15 cellular contexts compared by ENCODE assay signal in the genomic region with DNA sequence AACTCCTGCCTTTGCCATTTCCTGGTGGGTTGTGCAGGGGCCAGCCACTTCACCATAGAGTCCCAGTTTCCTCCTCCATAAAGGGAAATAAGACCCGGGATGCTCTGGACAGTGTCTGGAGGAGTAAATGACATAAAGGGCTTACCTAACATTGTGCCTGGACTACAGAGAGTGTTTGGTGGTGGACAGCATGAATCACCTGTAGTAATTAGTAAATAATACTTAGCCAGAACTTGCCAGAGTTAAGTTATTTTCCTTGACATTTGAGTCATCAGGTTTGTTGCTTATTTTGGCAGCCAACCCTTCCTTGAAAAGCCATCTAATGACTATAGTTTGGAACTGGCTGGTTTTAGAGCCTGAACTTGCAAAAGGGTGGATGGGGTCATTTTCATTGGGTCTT.
DNase-seq lines count a peak whose midpoint lies in the region; ATAC-seq, FAIRE-seq and TF ChIP-seq lines count a peak whose summit lies in the region.
"Had no signal": no experiment of that assay in that cellular context is flagged by ENCODE, and none has a peak within 500 bp of the region (broad histone marks: within the 10 kb centered on the region; RNA-seq: fewer than 3 reads in every experiment).

No MANE protein-coding gene starts in this region.

- H3K4me3 Mint-ChIP-seq in astrocyte (ENCODE audit: unreplicated experiment) = no peak overlapping the region
- H3K4me3 Mint-ChIP-seq: naive thymus-derived CD4-positive, alpha-beta T cell had no signal

- H3K4me1 Mint-ChIP-seq in astrocyte (ENCODE audit: low read depth, unreplicated experiment) = peaks cover 25% of the 10 kb centered on the region

- 27 to 86% (median 84%) methylated on average over 1 of the region's 1 CpG for WGBS in stomach, 5 donors

- H3K9me3 ChIP-seq in astrocyte (ENCODE audit: insufficient read depth, low read depth, low read length) = no peaks in the 10 kb centered on the region
- H3K9me3 ChIP-seq in right atrium auricular region = no peaks in the 10 kb centered on the region
- no peaks in the 10 kb centered on the region for H3K9me3 ChIP-seq in stomach
- H3K9me3 ChIP-seq: Caco-2 had no signal

- peak; percentile 76 for FAIRE-seq in astrocyte (lab: Jason Lieb, UNC)

- DNase-seq in HCEC 1CT = peak; percentile 82
- DNase-seq in astrocyte (ENCODE audit: low read depth) = peak; percentile 90
- DNase-seq in right atrium auricular region (ENCODE audit: low spot score) = no peak
- DNase-seq in stomach = no peak
- no peak for DNase-seq in NK-92 treated with Interleukin-12 subunit alpha and Interleukin-12 subunit beta, amount 100 ng/mL, for 24 hours (lab: John Stamatoyannopoulos, UW)
- no peak for DNase-seq in NCI-H2227 treated with DMSO at 0.1 percent for 48 hours (lab: John Stamatoyannopoulos, UW)
- DNase-seq: activated naive CD4-positive, alpha-beta T cell treated with anti-CD3 and anti-CD28 coated beads, Interleukin-2, amount 50 U/mL, for 16 hours; Caco-2; effector CD4-positive, alpha-beta T cell; naive thymus-derived CD4-positive, alpha-beta T cell; NCI-H1930; OCI-M1; stimulated activated CD4-positive, alpha-beta T cell treated with anti-CD3 and anti-CD28 coated beads, Interleukin-15, amount 100 ng/mL, for 24 hours had no signal

- TF ChIP-seq CTCF in astrocyte (IDR thresholded peaks at IDR 0.05; ENCODE audit: insufficient read depth, low read depth, low read length) (no peak), right atrium auricular region (IDR thresholded peaks at IDR 0.05) (no peak), stomach (IDR thresholded peaks at IDR 0.05) (no peak)

- peak overlapping the region; percentile 57 for H3K4me2 ChIP-seq in astrocyte (ENCODE audit: low read length)

- no peak for TF ChIP-seq EP300 in stomach (IDR thresholded peaks at IDR 0.05)

- H3K27ac ChIP-seq in astrocyte (ENCODE audit: low read depth, low read length) (peak overlapping the region; percentile 83), right atrium auricular region (peak overlapping the region; percentile 75 to 92), stomach (peak overlapping the region in 4 of 5 donors; percentile 28 to 86 (median 52))

- H3K27me3 Mint-ChIP-seq in astrocyte (ENCODE audit: low read depth, unreplicated experiment) = peaks cover 14% of the 10 kb centered on the region

- no peaks in the 10 kb centered on the region for H3K79me2 ChIP-seq in astrocyte (ENCODE audit: insufficient read depth, low read length)

- H2AFZ ChIP-seq in astrocyte (ENCODE audit: low read depth, low read length) = no peak overlapping the region

- H3K36me3 Mint-ChIP-seq in astrocyte (ENCODE audit: low read depth, unreplicated experiment) = no peaks in the 10 kb centered on the region
- H3K36me3 Mint-ChIP-seq: naive thymus-derived CD4-positive, alpha-beta T cell had no signal

- H3K27me3 ChIP-seq in astrocyte (ENCODE audit: insufficient read depth, low read length) (peaks cover 17% of the 10 kb centered on the region), right atrium auricular region (no peaks in the 10 kb centered on the region), stomach (peaks cover 0 to 4% (median 0%) of the 10 kb centered on the region in 3 donors)

- H3K4me3 ChIP-seq in astrocyte (ENCODE audit: insufficient read depth, low read depth, low read length) (no peak overlapping the region), right atrium auricular region (no peak overlapping the region), stomach (no peak overlapping the region)

- ATAC-seq in GM21529 (IDR thresholded peaks at IDR 0.05; ENCODE audit: unreplicated experiment) (no peak), HG02610 (IDR thresholded peaks at IDR 0.05; ENCODE audit: unreplicated experiment) (no peak)
- ATAC-seq: naive thymus-derived CD4-positive, alpha-beta T cell had no signal

- no peaks in the 10 kb centered on the region for H3K9me3 Mint-ChIP-seq in astrocyte (ENCODE audit: unreplicated experiment)
- H3K9me3 Mint-ChIP-seq: naive thymus-derived CD4-positive, alpha-beta T cell had no signal

- TF ChIP-seq POLR2A in stomach (IDR thresholded peaks at IDR 0.05) = no peak

- no peak overlapping the region for H3K27ac Mint-ChIP-seq in astrocyte (ENCODE audit: unreplicated experiment)
- H3K27ac Mint-ChIP-seq: naive thymus-derived CD4-positive, alpha-beta T cell had no signal

- H3K36me3 ChIP-seq in astrocyte (ENCODE audit: insufficient read depth, low read length) = no peaks in the 10 kb centered on the region
- H3K36me3 ChIP-seq in right atrium auricular region = no peaks in the 10 kb centered on the region
- H3K36me3 ChIP-seq in stomach = no peaks in the 10 kb centered on the region

- peak overlapping the region; percentile 43 for H3K9ac ChIP-seq in astrocyte (ENCODE audit: low read length)

- no peaks in the 10 kb centered on the region for H4K20me1 ChIP-seq in astrocyte (ENCODE audit: insufficient read depth, low read length)

- intact Hi-C loops in stomach (cut with DNase I; ENCODE audit: low total_unique reads) = no loop called here

- H3K4me1 ChIP-seq in astrocyte (ENCODE audit: insufficient read depth, low read length) (peaks cover 27% of the 10 kb centered on the region), right atrium auricular region (peaks cover 0 to 50% of the 10 kb centered on the region in 2 donors), stomach (peaks cover 0 to 33% (median 5%) of the 10 kb centered on the region in 4 donors)

Comparison
In these comparisons a context has a peak if more than half of its experiments do, and no peak if none do; other contexts are left out.
1. DNase-seq: peak in HCEC 1CT (single experiment) and astrocyte (single experiment); none in right atrium auricular region (single experiment), stomach (single experiment), NK-92 treated with Interleukin-12 subunit alpha and Interleukin-12 subunit beta, amount 100 ng/mL, for 24 hours (single experiment) and NCI-H2227 treated with DMSO at 0.1 percent for 48 hours (single experiment).
2. Peak in every context shown above with its lines, with median percentiles within 50 percentile points of each other: H3K27ac ChIP-seq.